In genomic region chr7:83339927-83340326, GRCh38 we compare ENCODE assay signal across 23 cellular contexts.
"Had no signal": no experiment of that assay in that cellular context is flagged by ENCODE, and none has a peak within 500 bp of the region (broad histone marks: within the 10 kb centered on the region; RNA-seq: fewer than 3 reads in every experiment).

No MANE protein-coding gene starts in this region.

- H3K4me3 Mint-ChIP-seq: mesothelial cell of epicardium; naive B cell; nephron; neural progenitor cell; stimulated activated memory B cell treated with anti-CD40 and anti-IgM and Interleukin-4, amounts not matched to agents 10 μg/mL and 1 μg/mL and 100 μg/mL, for 72 hours had no signal

- DNase-seq: dermis blood vessel endothelial cell; effector memory CD4-positive, alpha-beta T cell; foreskin keratinocyte; heart left ventricle; kidney; left lung; mesenchymal stem cell; mucosa of descending colon; naive B cell; sigmoid colon; stimulated activated CD4-positive, alpha-beta T cell treated with anti-CD3 and anti-CD28 coated beads, Interleukin-2, amount 100 ng/mL, for 24 hours; stimulated activated CD4-positive, alpha-beta T cell treated with anti-CD3 and anti-CD28 coated beads, Interleukin-4, amount 100 ng/mL, for 4 hours; stimulated activated naive CD8-positive, alpha-beta T cell treated with anti-CD3 and anti-CD28 coated beads, Interleukin-15, Interleukin-2, amounts not matched to agents 100 U/mL and 50 U/mL, for 24 hours; substantia nigra; upper lobe of left lung; uterus had no signal

- H3K27ac Mint-ChIP-seq: mesothelial cell of epicardium; naive B cell; nephron; neural progenitor cell; progenitor cell of endocrine pancreas; stimulated activated memory B cell treated with anti-CD40 and anti-IgM and Interleukin-4, amounts not matched to agents 10 μg/mL and 1 μg/mL and 100 μg/mL, for 72 hours had no signal

- H3K27me3 Mint-ChIP-seq: naive B cell; progenitor cell of endocrine pancreas; stimulated activated memory B cell treated with anti-CD40 and anti-IgM and Interleukin-4, amounts not matched to agents 10 μg/mL and 1 μg/mL and 100 μg/mL, for 72 hours had no signal

- ATAC-seq: foreskin keratinocyte; gastroesophageal sphincter; heart left ventricle; left lung; mucosa of descending colon; stimulated activated memory B cell treated with anti-CD40 and anti-IgM and Interleukin-4, amounts not matched to agents 10 μg/mL and 1 μg/mL and 100 μg/mL, for 72 hours; stimulated activated naive CD8-positive, alpha-beta T cell treated with anti-CD3 and anti-CD28 coated beads, Interleukin-15, Interleukin-2, amounts not matched to agents 100 U/mL and 50 U/mL, for 24 hours had no signal

- FAIRE-seq: endothelial cell of umbilical vein, kidney had no signal

- H3K36me3 Mint-ChIP-seq: mesothelial cell of epicardium; naive B cell; neural progenitor cell; stimulated activated memory B cell treated with anti-CD40 and anti-IgM and Interleukin-4, amounts not matched to agents 10 μg/mL and 1 μg/mL and 100 μg/mL, for 72 hours had no signal

- H3K4me1 Mint-ChIP-seq: mesothelial cell of epicardium; naive B cell; nephron; stimulated activated memory B cell treated with anti-CD40 and anti-IgM and Interleukin-4, amounts not matched to agents 10 μg/mL and 1 μg/mL and 100 μg/mL, for 72 hours had no signal

- H3K9me3 Mint-ChIP-seq: neural progenitor cell had no signal
